ENCODE assay signal across 10 cellular contexts in genomic region chr2:203928849-203929248, GRCh38. TPM values are rescaled to one million over a fixed set of nuclear protein-coding genes. Genes with fewer than 3 reads are reported as not detected.
A peak's percentile ranks its signal among the peaks of the same experiment; 100 is the strongest.
DNase-seq lines count a peak whose midpoint lies in the region; ATAC-seq and TF ChIP-seq lines count a peak whose summit lies in the region.
"Had no signal": no experiment of that assay in that cellular context is flagged by ENCODE, and none has a peak within 500 bp of the region (broad histone marks: within the 10 kb centered on the region; RNA-seq: fewer than 3 reads in every experiment).

No MANE protein-coding gene starts in this region.

- H3K27ac ChIP-seq in SK-N-SH (ENCODE audit: low read depth in 2 of 2, low read length in 1 of 2) = no peak overlapping the region

- no peak overlapping the region for H2AFZ ChIP-seq in SK-N-SH (ENCODE audit: low read depth)

- no peaks in the 10 kb centered on the region for H3K79me2 ChIP-seq in SK-N-SH (ENCODE audit: insufficient read depth)

- DNase-seq in ACHN = peak; percentile 7
- no peak for DNase-seq in GM13976 (ENCODE audit: low spot score)
- peak; percentile 20 for DNase-seq in SK-N-SH
- DNase-seq in fibroblast of the conjunctiva (ENCODE audit: low read depth) = peak; percentile 1
- no peak for DNase-seq in NCI-H146 (lab: John Stamatoyannopoulos, UW)
- no peak for DNase-seq in cerebellar nuclear complex (lab: John Stamatoyannopoulos, UW)
- DNase-seq: activated gamma-delta T cell treated with Interleukin-2 at 50 U/mL for 16 hours, T-cell had no signal

- POLR2A ChIA-PET in SK-N-SH (lab: Yijun Ruan, JAX) = interaction anchor here (0.6 kb wide), 1 partner anchor 221 kb away, joined by 3 read pairs; no protein-coding TSS in a partner anchor

- no peaks in the 10 kb centered on the region for H3K4me1 ChIP-seq in SK-N-SH (ENCODE audit: control insufficient read depth in 1 of 2, insufficient read depth in 2 of 2, low read depth in 1 of 2, low read length in 1 of 2)

- no peak for TF ChIP-seq EP300 in SK-N-SH (IDR thresholded peaks at IDR 0.05; ENCODE audit: borderline replicate concordance in 1 of 2, low read depth in 1 of 2, low read length in 1 of 2)

- H3F3A ChIP-seq in SK-N-SH (replicated peaks; ENCODE audit: insufficient read depth) = no peaks in the 10 kb centered on the region

- no peak overlapping the region for H3K4me2 ChIP-seq in SK-N-SH

- H3K36me3 ChIP-seq in SK-N-SH (replicated peaks in 1 of 2; ENCODE audit: control insufficient read depth in 1 of 2, insufficient read depth in 2 of 2, low read length in 1 of 2) = no peaks in the 10 kb centered on the region

- no peaks in the 10 kb centered on the region for H3K27me3 ChIP-seq in SK-N-SH (ENCODE audit: insufficient read depth)

- no peaks in the 10 kb centered on the region for H4K20me1 ChIP-seq in SK-N-SH (ENCODE audit: insufficient read depth)

- no peak for ATAC-seq in GM18511 (IDR thresholded peaks at IDR 0.05; ENCODE audit: unreplicated experiment)
- ATAC-seq in HG03460 (IDR thresholded peaks at IDR 0.05; ENCODE audit: unreplicated experiment) = no peak

- peak; percentile 61 for TF ChIP-seq RAD21 in SK-N-SH (IDR thresholded peaks at IDR 0.05; ENCODE audit: low read length)

- TF ChIP-seq CTCF in GM13976 (IDR thresholded peaks at IDR 0.05; ENCODE audit: borderline replicate concordance, control extremely low read depth, extremely low read depth, insufficient read depth, missing control alignments) (peak; percentile 21), SK-N-SH (IDR thresholded peaks at IDR 0.05) (peak; percentile 49)

- CTCF ChIA-PET in SK-N-SH (lab: Yijun Ruan, JAX) = interaction anchor here (0.6 to 3.1 kb wide), 15 partner anchors 10 to 1739 kb away, joined by 3 to 16 read pairs (median 3); no protein-coding TSS in a partner anchor

- H3K9ac ChIP-seq in SK-N-SH = no peak overlapping the region

- H3K9me3 ChIP-seq in SK-N-SH = no peaks in the 10 kb centered on the region

- no peaks in the 10 kb centered on the region for H3K9me2 ChIP-seq in SK-N-SH

- in situ Hi-C loops in ACHN (cut with HindIII; ENCODE audit: low pct_ligation_motif_present, low pct_unique_long_range_greater_than_20kb, low sequenced_read_pairs) = no loop called here
- in situ Hi-C loops in GM13976 (cut with MboI; ENCODE audit: low sequenced_read_pairs, unreplicated experiment) = no loop called here

- no peak overlapping the region for H3K4me3 ChIP-seq in SK-N-SH (ENCODE audit: low read depth in 2 of 2, low read length in 1 of 2)

TF ChIP-seq in SK-N-SH, 30 proteins besides CTCF, POLR2A, EP300 and RAD21:
- TF ChIP-seq SMC3 (IDR thresholded peaks at IDR 0.05; ENCODE audit: low read depth, low read length) = no peak
- TF ChIP-seq MAX (IDR thresholded peaks at IDR 0.05; ENCODE audit: low read depth) = no peak
- TF ChIP-seq ELF1 (IDR thresholded peaks at IDR 0.05) = no peak
- no peak for TF ChIP-seq NFIC (IDR thresholded peaks at IDR 0.05; ENCODE audit: borderline replicate concordance)
- no peak for TF ChIP-seq EZH2phosphoT487 (IDR thresholded peaks at IDR 0.05; ENCODE audit: borderline replicate concordance, low read depth)
- no peak for TF ChIP-seq GABPA (IDR thresholded peaks at IDR 0.05; ENCODE audit: low read depth)
- no peak for TF ChIP-seq FOXJ3 (CRISPR knock-in tag; IDR thresholded peaks at IDR 0.05)
- TF ChIP-seq, protein P1, sequence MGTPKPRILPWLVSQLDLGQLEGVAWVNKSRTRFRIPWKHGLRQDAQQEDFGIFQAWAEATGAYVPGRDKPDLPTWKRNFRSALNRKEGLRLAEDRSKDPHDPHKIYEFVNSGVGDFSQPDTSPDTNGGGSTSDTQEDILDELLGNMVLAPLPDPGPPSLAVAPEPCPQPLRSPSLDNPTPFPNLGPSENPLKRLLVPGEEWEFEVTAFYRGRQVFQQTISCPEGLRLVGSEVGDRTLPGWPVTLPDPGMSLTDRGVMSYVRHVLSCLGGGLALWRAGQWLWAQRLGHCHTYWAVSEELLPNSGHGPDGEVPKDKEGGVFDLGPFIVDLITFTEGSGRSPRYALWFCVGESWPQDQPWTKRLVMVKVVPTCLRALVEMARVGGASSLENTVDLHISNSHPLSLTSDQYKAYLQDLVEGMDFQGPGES (IDR thresholded peaks at IDR 0.05; ENCODE audit: low read depth, low read length) = no peak
- no peak for TF ChIP-seq ZBTB33 (IDR thresholded peaks at IDR 0.05; ENCODE audit: borderline replicate concordance, low read depth)
- no peak for TF ChIP-seq TAF1 (IDR thresholded peaks at IDR 0.05; ENCODE audit: borderline replicate concordance, low read depth, low read length)
- TF ChIP-seq RFX5 (IDR thresholded peaks at IDR 0.05; ENCODE audit: low read length) = no peak
- TF ChIP-seq YY1 (IDR thresholded peaks at IDR 0.05; ENCODE audit: low read depth) = no peak
- no peak for TF ChIP-seq FOXM1 (IDR thresholded peaks at IDR 0.05; ENCODE audit: low read depth)

RNA-seq across cellular contexts. Expression of gene ICOS, which starts 7.7 kb away (rescaled TPM):
- polyA plus RNA-seq in SK-N-SH (2012; rRNA removed) = not detected in 2 replicates
- not detected in 2 replicates for polyA plus RNA-seq in SK-N-SH (2012; cell fraction: cytosol; rRNA removed)
- not detected in 2 replicates for polyA plus RNA-seq in SK-N-SH (2012; cell fraction: nucleus; rRNA removed)

Comparison
In these comparisons a context has a peak if more than half of its experiments do, and no peak if none do; other contexts are left out.
1. DNase-seq: peak in ACHN (single experiment), SK-N-SH (single experiment) and fibroblast of the conjunctiva (single experiment); none in GM13976 (single experiment), NCI-H146 (single experiment) and cerebellar nuclear complex (0 of 2).